ENCODE assay signal across 8 cellular contexts in the genomic region with DNA sequence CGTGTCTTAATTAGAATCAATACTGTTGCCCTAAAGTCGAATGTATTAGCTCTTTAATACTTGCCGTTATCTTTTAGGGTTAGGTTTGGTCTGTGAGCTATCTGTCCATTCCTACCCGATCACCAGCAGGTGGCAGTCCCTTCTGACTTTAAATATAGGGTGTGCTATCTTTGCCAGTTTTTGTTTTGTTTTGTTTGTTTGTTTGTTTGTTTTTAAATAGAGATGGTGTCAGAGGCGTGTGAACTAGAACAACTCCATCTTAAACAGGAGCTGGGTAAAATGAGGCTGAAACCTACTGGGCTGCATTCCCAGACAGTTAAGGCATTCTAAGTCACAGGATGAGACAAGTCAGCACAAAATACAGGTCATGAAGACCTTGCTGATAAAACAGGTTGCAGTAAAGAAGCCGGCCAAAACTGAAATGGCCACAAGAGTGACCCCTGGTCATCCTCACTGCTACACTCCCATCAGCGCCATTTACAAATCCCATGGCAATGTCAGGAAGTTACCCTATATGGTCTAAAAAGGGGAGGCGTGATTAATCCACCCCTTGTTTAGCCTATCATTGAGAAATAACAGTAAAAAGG. TPM values are rescaled to one million over a fixed set of nuclear protein-coding genes. Genes with fewer than 3 reads are reported as not detected.
DNase-seq lines count a peak whose midpoint lies in the region; ATAC-seq and TF ChIP-seq lines count a peak whose summit lies in the region.

No MANE protein-coding gene starts in this region.

- intact Hi-C loops in natural killer cell (cut with micrococcal nuclease), result loop anchor here (1.0 to 5.0 kb wide), 5 partner anchors 60 to 587 kb away; a partner anchor contains a TSS

- peak overlapping the region; percentile 91 to 93 for H3K27ac Mint-ChIP-seq in natural killer cell

- H3K36me3 ChIP-seq in urinary bladder (ENCODE audit: insufficient read depth), result no peaks in the 10 kb centered on the region

- TF ChIP-seq CTCF in fibroblast of mammary gland (conservative IDR thresholded peaks at IDR 0.05; ENCODE audit: control insufficient read depth, insufficient read depth, low read depth, low read length) (peak; percentile 75), natural killer cell (IDR thresholded peaks at IDR 0.05) (peak; percentile 78)

- no peaks in the 10 kb centered on the region for H3K36me3 Mint-ChIP-seq in natural killer cell

- no peak overlapping the region for H3K27ac ChIP-seq in urinary bladder (ENCODE audit: low read depth)

- DNase-seq in Daoy (ENCODE audit: low read depth), result peak; percentile 41
- DNase-seq in NOMO-1 (lab: John Stamatoyannopoulos, UW; ENCODE audit: unreplicated experiment in 2 of 2), result peak; percentile 24 to 48
- DNase-seq in activated T-cell treated with anti-CD3 and anti-CD28 coated beads, Interleukin-2, amount 50 U/mL, for 48 hours, result peak; percentile 40 to 45
- peak; percentile 68 for DNase-seq in fibroblast of mammary gland (ENCODE audit: low read depth)
- peak; percentile 26 for DNase-seq in natural killer cell

- H3K4me3 Mint-ChIP-seq in natural killer cell, result peak overlapping the region; percentile 97

- peak overlapping the region; percentile 87 for H3K4me3 ChIP-seq in fibroblast of mammary gland (ENCODE audit: control insufficient read depth, low read depth, low read length)
- H3K4me3 ChIP-seq in urinary bladder (ENCODE audit: low read depth, low read length), result peak overlapping the region; percentile 87

- 22% methylated on average over 8 of the region's 8 CpGs for WGBS in urinary bladder

- H3K4me1 Mint-ChIP-seq in natural killer cell, result peaks cover 26 to 41% of the 10 kb centered on the region in 2 donors

- H3K4me1 ChIP-seq in urinary bladder (ENCODE audit: insufficient read depth), result peaks cover 2% of the 10 kb centered on the region

- H3K9me3 Mint-ChIP-seq in natural killer cell, result no peaks in the 10 kb centered on the region

- H3K27me3 Mint-ChIP-seq in natural killer cell (ENCODE audit: low read depth in 2 of 2), result no peaks in the 10 kb centered on the region

- ATAC-seq in HG02885 (IDR thresholded peaks at IDR 0.05; ENCODE audit: poor library complexity, unreplicated experiment), result peak; percentile 31
- ATAC-seq in natural killer cell, result peak; percentile 22 to 38 (median 35)
- ATAC-seq in GM19328 (IDR thresholded peaks at IDR 0.05; ENCODE audit: unreplicated experiment), result no peak

RNA-seq across cellular contexts. Expression of a gene that starts 1.5 kb away (rescaled TPM):
- 21.8 and 37.5 TPM in 2 replicates for total RNA-seq in Daoy (2014; rRNA removed; shearing (Covaris generic))
- total RNA-seq in natural killer cell, result 10 to 100 TPM; 20.1 to 36.8 (median 23.1) TPM
- 51.2 TPM for total RNA-seq in urinary bladder
- polyA plus RNA-seq in urinary bladder, result 20.2 TPM
